ENCODE assay signal across 8 cellular contexts in the genomic region with DNA sequence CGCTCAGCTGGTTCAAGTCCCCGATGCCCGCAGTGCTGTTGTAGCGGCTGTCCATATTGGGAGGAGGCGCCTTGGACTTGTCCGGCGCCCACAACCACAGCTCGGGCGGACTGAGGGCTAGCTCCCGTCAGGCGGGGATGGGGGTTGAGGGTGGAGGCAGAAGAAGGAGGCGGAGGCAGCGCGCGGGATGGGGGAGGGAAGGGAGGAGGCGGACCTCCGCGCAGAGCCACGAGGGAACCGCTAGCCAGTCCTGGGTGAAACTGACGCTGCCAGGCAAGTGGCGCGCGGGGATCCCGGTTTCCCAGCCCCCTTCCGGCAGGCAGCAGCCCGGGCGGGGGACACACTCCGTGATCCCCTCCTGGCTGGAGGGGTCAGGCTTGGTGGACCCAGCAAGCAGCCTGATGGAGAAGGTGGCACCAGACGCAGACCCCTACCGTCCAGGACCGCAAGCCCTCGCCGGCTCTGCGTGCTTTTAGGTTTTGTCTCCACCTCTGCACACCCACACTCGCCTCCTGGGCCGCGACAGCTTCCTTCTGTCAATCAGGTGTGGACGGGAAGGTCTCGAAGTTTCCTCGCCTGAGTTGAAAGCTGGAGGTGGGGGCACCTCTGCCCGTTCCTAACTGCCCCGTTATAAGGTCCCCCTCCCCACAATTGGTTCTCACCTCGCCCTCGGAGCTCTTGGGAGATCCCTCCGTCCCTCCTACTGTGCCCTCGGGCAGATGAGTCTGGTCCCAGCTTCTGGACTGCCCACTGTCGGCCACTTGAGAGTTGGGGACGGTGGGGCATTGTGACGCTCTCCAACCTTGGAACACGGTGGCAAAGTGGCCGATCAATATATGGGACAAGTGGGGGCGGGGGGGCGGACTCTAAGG. TPM values are rescaled to one million over a fixed set of nuclear protein-coding genes. Genes with fewer than 3 reads are reported as not detected.
DNase-seq lines count a peak whose midpoint lies in the region; ATAC-seq and TF ChIP-seq lines count a peak whose summit lies in the region.

A gene (minus strand): TSS at position 112 of the 872 bp plus-strand sequence. CDS start 57 bp downstream, at position 55.

- TF ChIP-seq EP300 in SK-N-SH (IDR thresholded peaks at IDR 0.05; ENCODE audit: borderline replicate concordance in 1 of 2, low read depth in 1 of 2, low read length in 1 of 2): no peak

- H3K4me1 ChIP-seq in A673 (ENCODE audit: insufficient read depth, low read length, poor library complexity, severe bottlenecking): no peaks in the 10 kb centered on the region
- H3K4me1 ChIP-seq in SK-N-SH (ENCODE audit: control insufficient read depth in 1 of 2, insufficient read depth in 2 of 2, low read depth in 1 of 2, low read length in 1 of 2): peaks cover 0 to 7% of the 10 kb centered on the region in 2 experiments; a peak in 1 of 4 replicates
- H3K4me1 ChIP-seq in adrenal gland (replicated peaks in 1 of 2): peaks cover 10 to 18% of the 10 kb centered on the region in 2 donors
- no peaks in the 10 kb centered on the region for H3K4me1 ChIP-seq in parathyroid adenoma

- H3K4me2 ChIP-seq in SK-N-SH: peak within 1 kb of the TSS; percentile 83
- H3K4me2 ChIP-seq in parathyroid adenoma (ENCODE audit: low read length): peak within 1 kb of the TSS; percentile 92

- peak; percentile 65 to 82 for TF ChIP-seq POLR2A in adrenal gland (IDR thresholded peaks at IDR 0.05)

- H3K9me3 ChIP-seq in A673 (ENCODE audit: low read depth, low read length, poor library complexity, severe bottlenecking) (no peaks in the 10 kb centered on the region), SK-N-SH (no peaks in the 10 kb centered on the region), adrenal gland (replicated peaks in 1 of 3) (no peaks in the 10 kb centered on the region), parathyroid adenoma (ENCODE audit: control insufficient read depth, low read length) (no peaks in the 10 kb centered on the region)

- ATAC-seq in GM19025 (IDR thresholded peaks at IDR 0.05; ENCODE audit: low read depth, unreplicated experiment): peak; percentile 50
- ATAC-seq in HG03139 (IDR thresholded peaks at IDR 0.05; ENCODE audit: unreplicated experiment): peak; percentile 45

- H3K27ac ChIP-seq in A673 (ENCODE audit: low read depth, low read length, poor library complexity, severe bottlenecking): no peak within 1 kb of the TSS
- peak within 1 kb of the TSS in 1 of 2 experiments; percentile 18; a peak in 1 of 4 replicates for H3K27ac ChIP-seq in SK-N-SH (ENCODE audit: low read depth in 2 of 2, low read length in 1 of 2)
- H3K27ac ChIP-seq in adrenal gland: peak within 1 kb of the TSS; percentile 88 to 98 (median 94)
- peak within 1 kb of the TSS; percentile 88 for H3K27ac ChIP-seq in parathyroid adenoma

- 47% methylated on average over 41 of the region's 54 CpGs for WGBS in SK-N-SH (ENCODE audit: low lambda C conversion rate)
- WGBS in adrenal gland, 4 donors: 0 to 4% (median 1%) methylated on average over 18 to 54 of the region's 54 CpGs

- TF ChIP-seq CTCF in A673 (conservative IDR thresholded peaks at IDR 0.05; ENCODE audit: low read depth, low read length) (no peak), SK-N-SH (IDR thresholded peaks at IDR 0.05) (no peak), adrenal gland (IDR thresholded peaks at IDR 0.05) (peak in 3 of 6 experiments; percentile 10 to 27 (median 17)), parathyroid adenoma (IDR thresholded peaks at IDR 0.05) (no peak)

- H4K20me1 ChIP-seq in SK-N-SH (ENCODE audit: insufficient read depth): no peaks in the 10 kb centered on the region

- H2AFZ ChIP-seq in SK-N-SH (ENCODE audit: low read depth): peak within 1 kb of the TSS; percentile 91
- H2AFZ ChIP-seq in parathyroid adenoma: peak within 1 kb of the TSS; percentile 73

- H3F3A ChIP-seq in SK-N-SH (replicated peaks; ENCODE audit: insufficient read depth): no peaks in the 10 kb centered on the region

- DNase-seq in A673 (ENCODE audit: low spot score) (peak; percentile 10), SK-N-SH (peak; percentile 55), adrenal gland (peak; percentile 87 to 94 (median 90)), cardiac septum (ENCODE audit: low spot score) (peak; percentile 87), NCI-H2107 (lab: John Stamatoyannopoulos, UW) (no peak)

- intact Hi-C loops in A673 (cut with micrococcal nuclease; ENCODE audit: unreplicated experiment) (loop anchor here (1.0 to 5.0 kb wide), 3 partner anchors 83 to 367 kb away; no protein-coding TSS in a partner anchor), adrenal gland (cut with DNase I) (no loop called here), cardiac septum (cut with DNase I) (loop anchor here (5.0 to 10.0 kb wide), 2 partner anchors 197 to 369 kb away; no protein-coding TSS in a partner anchor)

- CTCF ChIA-PET in A673 (lab: Charles Lee): interaction anchor here (0.7 to 3.0 kb wide), 8 partner anchors 9 to 942 kb away, joined by 3 to 9 read pairs (median 5); no protein-coding TSS in a partner anchor
- CTCF ChIA-PET in SK-N-SH (lab: Yijun Ruan, JAX): interaction anchor here (0.6 to 5.2 kb wide), 43 partner anchors 8 to 577 kb away, joined by 3 to 76 read pairs (median 4); no protein-coding TSS in a partner anchor

- H3K4me3 ChIP-seq in A673 (ENCODE audit: low read depth, low read length, poor library complexity, severe bottlenecking): peak within 1 kb of the TSS; percentile 43
- H3K4me3 ChIP-seq in SK-N-SH (ENCODE audit: low read depth in 2 of 2, low read length in 1 of 2): peak within 1 kb of the TSS; percentile 54 to 67
- peak within 1 kb of the TSS; percentile 20 to 78 (median 66) for H3K4me3 ChIP-seq in adrenal gland
- peak within 1 kb of the TSS; percentile 57 for H3K4me3 ChIP-seq in parathyroid adenoma (ENCODE audit: low read depth, low read length)

- H3K9ac ChIP-seq in SK-N-SH (no peak within 1 kb of the TSS), parathyroid adenoma (no peak within 1 kb of the TSS)

- POLR2A ChIA-PET in A673 (lab: Charles Lee; ENCODE audit: low non-redundant PET): no interaction called here
- POLR2A ChIA-PET in SK-N-SH (lab: Yijun Ruan, JAX): interaction anchor here (1.1 to 1.7 kb wide), 2 partner anchors 137 to 198 kb away, joined by 3 to 9 read pairs; no protein-coding TSS in a partner anchor

- H3K9me2 ChIP-seq in SK-N-SH: no peaks in the 10 kb centered on the region

- no peaks in the 10 kb centered on the region for H3K79me2 ChIP-seq in SK-N-SH (ENCODE audit: insufficient read depth)
- H3K79me2 ChIP-seq in parathyroid adenoma: no peaks in the 10 kb centered on the region

- H3K36me3 ChIP-seq in A673 (ENCODE audit: insufficient read depth, low read length, poor library complexity, severe bottlenecking) (no peaks in the 10 kb centered on the region), SK-N-SH (replicated peaks in 1 of 2; ENCODE audit: control insufficient read depth in 1 of 2, insufficient read depth in 2 of 2, low read length in 1 of 2) (no peaks in the 10 kb centered on the region), adrenal gland (replicated peaks in 1 of 2) (no peaks in the 10 kb centered on the region), parathyroid adenoma (ENCODE audit: control insufficient read depth, insufficient read depth, low read length) (no peaks in the 10 kb centered on the region)

- peaks cover 15% of the 10 kb centered on the region for H3K27me3 ChIP-seq in A673 (replicated peaks; ENCODE audit: insufficient read depth, low read depth, low read length, poor library complexity)
- H3K27me3 ChIP-seq in SK-N-SH (ENCODE audit: insufficient read depth): no peaks in the 10 kb centered on the region; the same call in 1 of the 2 replicates
- no peaks in the 10 kb centered on the region for H3K27me3 ChIP-seq in adrenal gland
- no peaks in the 10 kb centered on the region for H3K27me3 ChIP-seq in parathyroid adenoma (ENCODE audit: control insufficient read depth, insufficient read depth, low read length)

- no TSS peak for BruUV-seq in A673 (replicated peaks; lab: Mats Ljungman, UMichigan)

- TF ChIP-seq RAD21 in SK-N-SH (IDR thresholded peaks at IDR 0.05; ENCODE audit: low read length): no peak

TF ChIP-seq in SK-N-SH, 30 proteins besides CTCF, POLR2A, EP300 and RAD21:
- TF ChIP-seq TEAD4 (IDR thresholded peaks at IDR 0.05; ENCODE audit: borderline replicate concordance, insufficient read depth) (no peak), MXI1 (IDR thresholded peaks at IDR 0.05; ENCODE audit: low read depth, low read length) (no peak), EZH2phosphoT487 (IDR thresholded peaks at IDR 0.05; ENCODE audit: borderline replicate concordance, low read depth) (no peak), TCF12 (IDR thresholded peaks at IDR 0.05) (no peak), RFX5 (IDR thresholded peaks at IDR 0.05; ENCODE audit: low read length) (no peak), NRF1 (IDR thresholded peaks at IDR 0.05; ENCODE audit: low read depth, low read length) (no peak), MEF2A (IDR thresholded peaks at IDR 0.05; ENCODE audit: borderline replicate concordance, low read depth) (no peak)
- TF ChIP-seq, protein P1, sequence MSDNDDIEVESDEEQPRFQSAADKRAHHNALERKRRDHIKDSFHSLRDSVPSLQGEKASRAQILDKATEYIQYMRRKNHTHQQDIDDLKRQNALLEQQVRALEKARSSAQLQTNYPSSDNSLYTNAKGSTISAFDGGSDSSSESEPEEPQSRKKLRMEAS (IDR thresholded peaks at IDR 0.05; ENCODE audit: low read depth): no peak

RNA-seq across cellular contexts. Expression of the gene that starts here (rescaled TPM):
- total RNA-seq in A673 (2021): 0.90 and 1.3 TPM in 2 replicates
- not detected in 2 replicates for polyA plus RNA-seq in SK-N-SH (2012; rRNA removed)
- polyA plus RNA-seq in SK-N-SH (2012; cell fraction: cytosol; rRNA removed): 0.01 and 0.18 TPM in 2 replicates
- polyA plus RNA-seq in SK-N-SH (2012; cell fraction: nucleus; rRNA removed): not detected in 2 replicates
- total RNA-seq in adrenal gland: 10 to 100 TPM; 11.4 to 36.3 (median 20.4) TPM
- polyA plus RNA-seq in adrenal gland: 10 to 100 TPM in 1 of 3 donors, 1 to 10 TPM in 2; 8.6 to 10.5 (median 8.7) TPM
- 6.1 TPM for total RNA-seq in cardiac septum

Comparison
In these comparisons a context has a peak if more than half of its experiments do, and no peak if none do; other contexts are left out.
1. Peak in DNase-seq, H3K4me3 ChIP-seq and H3K4me2 ChIP-seq in SK-N-SH; RNA of the gene not detected or under 1 TPM.
2. intact Hi-C loops: an anchor here in A673 (1.0 to 5.0 kb wide) and cardiac septum (5.0 to 10.0 kb wide); none called in adrenal gland.